ENCODE assay signal across 32 cellular contexts in genomic region chr6:84789170-84789569, GRCh38. TPM values are rescaled to one million over a fixed set of nuclear protein-coding genes. Genes with fewer than 3 reads are reported as not detected.
"Had no signal": no experiment of that assay in that cellular context is flagged by ENCODE, and none has a peak within 500 bp of the region (broad histone marks: within the 10 kb centered on the region; RNA-seq: fewer than 3 reads in every experiment).

No MANE protein-coding gene starts in this region.

- H3K4me2 ChIP-seq: KMS-11 had no signal

- H3K4me1 Mint-ChIP-seq: T-cell had no signal

- H3K27me3 Mint-ChIP-seq: T-cell had no signal

- H3K4me1 ChIP-seq: Peyer's patch, SJCRH30 had no signal

- H3K9me3 ChIP-seq: Peyer's patch, SJCRH30 had no signal

- H3K4me3 Mint-ChIP-seq: T-cell had no signal

- H3K27ac Mint-ChIP-seq: T-cell had no signal

- H3K9ac ChIP-seq: KMS-11 had no signal

- ATAC-seq: PC-3, Right ventricle myocardium inferior, SK-N-SH treated with all-trans-retinoic acid at 6 μM for 48 hours, T-cell had no signal

- H3K27ac ChIP-seq: KMS-11, Peyer's patch, RWPE1, SJCRH30, SK-N-MC had no signal

- DNase-seq: Karpas-422, MM.1S, MV-4-11, NCI-H1092, NCI-H1105, NCI-H1417 treated with DMSO at 0.1 percent for 48 hours, NCI-H1436 treated with DMSO at 0.1 percent for 48 hours, NCI-H1694 treated with DMSO at 0.1 percent for 48 hours, NCI-H187 treated with DMSO at 0.1 percent for 48 hours, NCI-H2029, NCI-H2081, NCI-H2171 treated with DMSO at 0.1 percent for 48 hours, NCI-H2227 treated with DMSO at 0.1 percent for 48 hours, NCI-H345, NCI-H446, NCI-H510A treated with DMSO at 0.1 percent for 48 hours, NCI-H524 treated with DMSO at 0.1 percent for 48 hours, NCI-H69, NCI-H748 treated with DMSO at 0.1 percent for 48 hours, NCI-H82, PC-3, Peyer's patch, SHP77, SIG-M5, SJCRH30, T-cell had no signal

- H3K27me3 ChIP-seq: Peyer's patch, SJCRH30 had no signal

- H3K36me3 ChIP-seq: Peyer's patch, SJCRH30 had no signal

- H3K4me3 ChIP-seq: Peyer's patch, SJCRH30, SK-N-MC had no signal

- H3K36me3 Mint-ChIP-seq: T-cell had no signal

RNA-seq across cellular contexts. Expression of gene TBX18, which starts 24.8 kb away (rescaled TPM):
- total RNA-seq: OCI-LY7, PC-3, T-cell had no signal
